ENCODE assay signal across 1 cellular context in genomic region chr21:38913120-38913975, GRCh38.
TF ChIP-seq lines count a peak whose summit lies in the region.

No MANE protein-coding gene starts in this region.

TF ChIP-seq in HEK293, 187 proteins besides CTCF, POLR2A, EP300 and RAD21 (continued from another document and continues in another):
- TF ChIP-seq INSM2 (tag by site-specific recombination; IDR thresholded peaks at IDR 0.05): no peak
- TF ChIP-seq KLF8 (tag by site-specific recombination; IDR thresholded peaks at IDR 0.05): peak; percentile 67
- no peak for TF ChIP-seq ZNF433 (tag by site-specific recombination; IDR thresholded peaks at IDR 0.05; ENCODE audit: low read depth)
- TF ChIP-seq, protein P1, sequence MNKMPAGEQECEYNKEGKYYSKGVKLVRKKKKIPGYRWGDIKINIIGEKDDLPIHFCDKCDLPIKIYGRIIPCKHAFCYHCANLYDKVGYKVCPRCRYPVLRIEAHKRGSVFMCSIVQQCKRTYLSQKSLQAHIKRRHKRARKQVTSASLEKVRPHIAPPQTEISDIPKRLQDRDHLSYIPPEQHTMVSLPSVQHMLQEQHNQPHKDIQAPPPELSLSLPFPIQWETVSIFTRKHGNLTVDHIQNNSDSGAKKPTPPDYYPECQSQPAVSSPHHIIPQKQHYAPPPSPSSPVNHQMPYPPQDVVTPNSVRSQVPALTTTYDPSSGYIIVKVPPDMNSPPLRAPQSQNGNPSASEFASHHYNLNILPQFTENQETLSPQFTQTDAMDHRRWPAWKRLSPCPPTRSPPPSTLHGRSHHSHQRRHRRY (tag by site-specific recombination; IDR thresholded peaks at IDR 0.05): no peak
- TF ChIP-seq ZNF530 (tag by site-specific recombination; IDR thresholded peaks at IDR 0.05; ENCODE audit: low read depth): no peak
- TF ChIP-seq ZFP3 (tag by site-specific recombination; IDR thresholded peaks at IDR 0.05; ENCODE audit: low read depth): no peak
- TF ChIP-seq ZNF585B (tag by site-specific recombination; IDR thresholded peaks at IDR 0.05): no peak
- TF ChIP-seq IKZF3 (tag by site-specific recombination; IDR thresholded peaks at IDR 0.05): no peak
- TF ChIP-seq, protein P2, sequence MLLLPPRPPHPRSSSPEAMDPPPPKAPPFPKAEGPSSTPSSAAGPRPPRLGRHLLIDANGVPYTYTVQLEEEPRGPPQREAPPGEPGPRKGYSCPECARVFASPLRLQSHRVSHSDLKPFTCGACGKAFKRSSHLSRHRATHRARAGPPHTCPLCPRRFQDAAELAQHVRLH (tag by site-specific recombination; IDR thresholded peaks at IDR 0.05): no peak
- no peak for TF ChIP-seq ZNF223 (tag by site-specific recombination; IDR thresholded peaks at IDR 0.05)
- TF ChIP-seq ZBTB1 (tag by site-specific recombination; IDR thresholded peaks at IDR 0.05): no peak
- TF ChIP-seq ZNF169 (tag by site-specific recombination; IDR thresholded peaks at IDR 0.05): no peak
- TF ChIP-seq ZNF391 (tag by site-specific recombination; IDR thresholded peaks at IDR 0.05; ENCODE audit: borderline replicate concordance, low read depth): 0 out of 2 replicates have a peak, but pooled peaks have one; percentile 78
- peak; percentile 83 for TF ChIP-seq GLIS1 (tag by site-specific recombination; IDR thresholded peaks at IDR 0.05)
- TF ChIP-seq ZNF596 (tag by site-specific recombination; IDR thresholded peaks at IDR 0.05): no peak
- peak; percentile 99 for TF ChIP-seq ZFHX2 (tag by site-specific recombination; conservative IDR thresholded peaks at IDR 0.05)
- no peak for TF ChIP-seq KLF7 (tag by site-specific recombination; IDR thresholded peaks at IDR 0.05; ENCODE audit: borderline replicate concordance)
- TF ChIP-seq ZNF514 (tag by site-specific recombination; IDR thresholded peaks at IDR 0.05): no peak
- TF ChIP-seq ZNF416 (tag by site-specific recombination; IDR thresholded peaks at IDR 0.05): no peak
- no peak for TF ChIP-seq ZNF610 (tag by site-specific recombination; IDR thresholded peaks at IDR 0.05; ENCODE audit: borderline replicate concordance)
- TF ChIP-seq TCF7L2 (IDR thresholded peaks at IDR 0.05; ENCODE audit: borderline replicate concordance, low read depth, low read length): no peak
- TF ChIP-seq ZNF221 (tag by site-specific recombination; IDR thresholded peaks at IDR 0.05; ENCODE audit: borderline replicate concordance): no peak
- no peak for TF ChIP-seq ZNF24 (tag by site-specific recombination; IDR thresholded peaks at IDR 0.05)
- TF ChIP-seq ZFP41 (tag by site-specific recombination; IDR thresholded peaks at IDR 0.05; ENCODE audit: borderline replicate concordance): no peak; the same call in 1 of the 2 replicates
- TF ChIP-seq TRIM28 (IDR thresholded peaks at IDR 0.05; ENCODE audit: borderline replicate concordance, low read length): no peak
- TF ChIP-seq, protein P3, sequence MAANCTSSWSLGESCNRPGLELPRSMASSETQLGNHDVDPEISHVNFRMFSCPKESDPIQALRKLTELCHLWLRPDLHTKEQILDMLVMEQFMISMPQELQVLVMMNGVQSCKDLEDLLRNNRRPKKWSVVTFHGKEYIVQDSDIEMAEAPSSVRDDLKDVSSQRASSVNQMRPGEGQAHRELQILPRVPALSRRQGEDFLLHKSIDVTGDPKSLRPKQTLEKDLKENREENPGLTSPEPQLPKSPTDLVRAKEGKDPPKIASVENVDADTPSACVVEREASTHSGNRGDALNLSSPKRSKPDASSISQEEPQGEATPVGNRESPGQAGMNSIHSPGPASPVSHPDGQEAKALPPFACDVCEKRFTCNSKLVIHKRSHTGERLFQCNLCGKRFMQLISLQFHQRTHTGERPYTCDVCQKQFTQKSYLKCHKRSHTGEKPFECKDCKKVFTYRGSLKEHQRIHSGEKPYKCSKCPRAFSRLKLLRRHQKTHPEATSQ (tag by site-specific recombination; IDR thresholded peaks at IDR 0.05): peak; percentile 80
- no peak for TF ChIP-seq ZNF423 (tag by site-specific recombination; IDR thresholded peaks at IDR 0.05)
- no peak for TF ChIP-seq ZNF354C (tag by site-specific recombination; IDR thresholded peaks at IDR 0.05; ENCODE audit: borderline replicate concordance, low read depth)
- no peak for TF ChIP-seq MYNN (tag by site-specific recombination; IDR thresholded peaks at IDR 0.05; ENCODE audit: borderline replicate concordance)
- TF ChIP-seq ZNF791 (tag by site-specific recombination; IDR thresholded peaks at IDR 0.05): no peak
- TF ChIP-seq, protein P4, sequence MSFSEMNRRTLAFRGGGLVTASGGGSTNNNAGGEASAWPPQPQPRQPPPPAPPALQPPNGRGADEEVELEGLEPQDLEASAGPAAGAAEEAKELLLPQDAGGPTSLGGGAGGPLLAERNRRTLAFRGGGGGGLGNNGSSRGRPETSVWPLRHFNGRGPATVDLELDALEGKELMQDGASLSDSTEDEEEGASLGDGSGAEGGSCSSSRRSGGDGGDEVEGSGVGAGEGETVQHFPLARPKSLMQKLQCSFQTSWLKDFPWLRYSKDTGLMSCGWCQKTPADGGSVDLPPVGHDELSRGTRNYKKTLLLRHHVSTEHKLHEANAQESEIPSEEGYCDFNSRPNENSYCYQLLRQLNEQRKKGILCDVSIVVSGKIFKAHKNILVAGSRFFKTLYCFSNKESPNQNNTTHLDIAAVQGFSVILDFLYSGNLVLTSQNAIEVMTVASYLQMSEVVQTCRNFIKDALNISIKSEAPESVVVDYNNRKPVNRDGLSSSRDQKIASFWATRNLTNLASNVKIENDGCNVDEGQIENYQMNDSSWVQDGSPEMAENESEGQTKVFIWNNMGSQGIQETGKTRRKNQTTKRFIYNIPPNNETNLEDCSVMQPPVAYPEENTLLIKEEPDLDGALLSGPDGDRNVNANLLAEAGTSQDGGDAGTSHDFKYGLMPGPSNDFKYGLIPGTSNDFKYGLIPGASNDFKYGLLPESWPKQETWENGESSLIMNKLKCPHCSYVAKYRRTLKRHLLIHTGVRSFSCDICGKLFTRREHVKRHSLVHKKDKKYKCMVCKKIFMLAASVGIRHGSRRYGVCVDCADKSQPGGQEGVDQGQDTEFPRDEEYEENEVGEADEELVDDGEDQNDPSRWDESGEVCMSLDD (tag by site-specific recombination; IDR thresholded peaks at IDR 0.05): peak; percentile 65; the same call in 1 of the 2 replicates
- TF ChIP-seq ZNF544 (tag by site-specific recombination; IDR thresholded peaks at IDR 0.05): peak; percentile 86
- TF ChIP-seq ZNF624 (tag by site-specific recombination; IDR thresholded peaks at IDR 0.05): no peak; the same call in 1 of the 2 replicates
- TF ChIP-seq ZNF280D (tag by site-specific recombination; IDR thresholded peaks at IDR 0.05): no peak
- TF ChIP-seq, protein P5, sequence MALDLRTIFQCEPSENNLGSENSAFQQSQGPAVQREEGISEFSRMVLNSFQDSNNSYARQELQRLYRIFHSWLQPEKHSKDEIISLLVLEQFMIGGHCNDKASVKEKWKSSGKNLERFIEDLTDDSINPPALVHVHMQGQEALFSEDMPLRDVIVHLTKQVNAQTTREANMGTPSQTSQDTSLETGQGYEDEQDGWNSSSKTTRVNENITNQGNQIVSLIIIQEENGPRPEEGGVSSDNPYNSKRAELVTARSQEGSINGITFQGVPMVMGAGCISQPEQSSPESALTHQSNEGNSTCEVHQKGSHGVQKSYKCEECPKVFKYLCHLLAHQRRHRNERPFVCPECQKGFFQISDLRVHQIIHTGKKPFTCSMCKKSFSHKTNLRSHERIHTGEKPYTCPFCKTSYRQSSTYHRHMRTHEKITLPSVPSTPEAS (tag by site-specific recombination; IDR thresholded peaks at IDR 0.05): no peak; the same call in 1 of the 2 replicates
- TF ChIP-seq ZNF19 (tag by site-specific recombination; IDR thresholded peaks at IDR 0.05; ENCODE audit: low read depth): no peak
- no peak for TF ChIP-seq ZNF521 (tag by site-specific recombination; IDR thresholded peaks at IDR 0.05)
- no peak for TF ChIP-seq ZNF747 (tag by site-specific recombination; IDR thresholded peaks at IDR 0.05)
- no peak for TF ChIP-seq YY2 (tag by site-specific recombination; IDR thresholded peaks at IDR 0.05)
- TF ChIP-seq ZNF776 (tag by site-specific recombination; IDR thresholded peaks at IDR 0.05; ENCODE audit: borderline replicate concordance): no peak
- TF ChIP-seq, protein P6, sequence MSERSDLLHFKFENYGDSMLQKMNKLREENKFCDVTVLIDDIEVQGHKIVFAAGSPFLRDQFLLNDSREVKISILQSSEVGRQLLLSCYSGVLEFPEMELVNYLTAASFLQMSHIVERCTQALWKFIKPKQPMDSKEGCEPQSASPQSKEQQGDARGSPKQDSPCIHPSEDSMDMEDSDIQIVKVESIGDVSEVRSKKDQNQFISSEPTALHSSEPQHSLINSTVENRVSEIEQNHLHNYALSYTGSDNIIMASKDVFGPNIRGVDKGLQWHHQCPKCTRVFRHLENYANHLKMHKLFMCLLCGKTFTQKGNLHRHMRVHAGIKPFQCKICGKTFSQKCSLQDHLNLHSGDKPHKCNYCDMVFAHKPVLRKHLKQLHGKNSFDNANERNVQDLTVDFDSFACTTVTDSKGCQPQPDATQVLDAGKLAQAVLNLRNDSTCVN (tag by site-specific recombination; optimal IDR thresholded peaks at IDR 0.05): no peak
- TF ChIP-seq EGR2 (tag by site-specific recombination; IDR thresholded peaks at IDR 0.05; ENCODE audit: low read depth): peak; percentile 99
- no peak for TF ChIP-seq ZNF571 (tag by site-specific recombination; IDR thresholded peaks at IDR 0.05)
- TF ChIP-seq RBAK (tag by site-specific recombination; IDR thresholded peaks at IDR 0.05): no peak
- no peak for TF ChIP-seq MZF1 (tag by site-specific recombination; IDR thresholded peaks at IDR 0.05; ENCODE audit: borderline replicate concordance)
- TF ChIP-seq OVOL3 (tag by site-specific recombination; IDR thresholded peaks at IDR 0.05): no peak
- no peak for TF ChIP-seq ZNF664 (tag by site-specific recombination; IDR thresholded peaks at IDR 0.05)
- TF ChIP-seq ZNF404 (tag by site-specific recombination; IDR thresholded peaks at IDR 0.05): no peak
- no peak for TF ChIP-seq ZNF426 (tag by site-specific recombination; IDR thresholded peaks at IDR 0.05)
- TF ChIP-seq OSR2 (tag by site-specific recombination; IDR thresholded peaks at IDR 0.05): no peak; the same call in 1 of the 2 replicates
- TF ChIP-seq, protein P7, sequence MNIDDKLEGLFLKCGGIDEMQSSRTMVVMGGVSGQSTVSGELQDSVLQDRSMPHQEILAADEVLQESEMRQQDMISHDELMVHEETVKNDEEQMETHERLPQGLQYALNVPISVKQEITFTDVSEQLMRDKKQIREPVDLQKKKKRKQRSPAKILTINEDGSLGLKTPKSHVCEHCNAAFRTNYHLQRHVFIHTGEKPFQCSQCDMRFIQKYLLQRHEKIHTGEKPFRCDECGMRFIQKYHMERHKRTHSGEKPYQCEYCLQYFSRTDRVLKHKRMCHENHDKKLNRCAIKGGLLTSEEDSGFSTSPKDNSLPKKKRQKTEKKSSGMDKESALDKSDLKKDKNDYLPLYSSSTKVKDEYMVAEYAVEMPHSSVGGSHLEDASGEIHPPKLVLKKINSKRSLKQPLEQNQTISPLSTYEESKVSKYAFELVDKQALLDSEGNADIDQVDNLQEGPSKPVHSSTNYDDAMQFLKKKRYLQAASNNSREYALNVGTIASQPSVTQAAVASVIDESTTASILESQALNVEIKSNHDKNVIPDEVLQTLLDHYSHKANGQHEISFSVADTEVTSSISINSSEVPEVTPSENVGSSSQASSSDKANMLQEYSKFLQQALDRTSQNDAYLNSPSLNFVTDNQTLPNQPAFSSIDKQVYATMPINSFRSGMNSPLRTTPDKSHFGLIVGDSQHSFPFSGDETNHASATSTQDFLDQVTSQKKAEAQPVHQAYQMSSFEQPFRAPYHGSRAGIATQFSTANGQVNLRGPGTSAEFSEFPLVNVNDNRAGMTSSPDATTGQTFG (tag by site-specific recombination; IDR thresholded peaks at IDR 0.05; ENCODE audit: borderline replicate concordance): peak; percentile 95; the same call in 1 of the 2 replicates
- TF ChIP-seq ZNF184 (tag by site-specific recombination; IDR thresholded peaks at IDR 0.05): no peak
- TF ChIP-seq ZNF133 (tag by site-specific recombination; IDR thresholded peaks at IDR 0.05): no peak
- no peak for TF ChIP-seq ZNF560 (tag by site-specific recombination; IDR thresholded peaks at IDR 0.05; ENCODE audit: borderline replicate concordance)
- TF ChIP-seq KLF9 (tag by site-specific recombination; IDR thresholded peaks at IDR 0.05; ENCODE audit: low read depth): peak; percentile 79
- no peak for TF ChIP-seq ZNF558 (tag by site-specific recombination; IDR thresholded peaks at IDR 0.05)
- no peak for TF ChIP-seq MEIS1 (CRISPR knock-in tag; IDR thresholded peaks at IDR 0.05; ENCODE audit: borderline replicate concordance)
- TF ChIP-seq ZNF121 (tag by site-specific recombination; IDR thresholded peaks at IDR 0.05): no peak
- TF ChIP-seq SP3 (tag by site-specific recombination; IDR thresholded peaks at IDR 0.05): peak; percentile 14; the same call in 1 of the 2 replicates
- no peak for TF ChIP-seq HOXD13 (CRISPR knock-in tag; IDR thresholded peaks at IDR 0.05; ENCODE audit: borderline replicate concordance)
- no peak for TF ChIP-seq HOXC10 (CRISPR knock-in tag; IDR thresholded peaks at IDR 0.05)
